8 cellular contexts compared by ENCODE assay signal in genomic region chr19:3284759-3285646, GRCh38.
A peak's percentile ranks its signal among the peaks of the same experiment; 100 is the strongest.
DNase-seq lines count a peak whose midpoint lies in the region; ATAC-seq lines count a peak whose summit lies in the region.

No MANE protein-coding gene starts in this region.

- H3K4me3 Mint-ChIP-seq in activated naive CD8-positive, alpha-beta T cell = peak overlapping the region; percentile 66

- no peaks in the 10 kb centered on the region for H3K9me3 Mint-ChIP-seq in activated naive CD8-positive, alpha-beta T cell (ENCODE audit: low read depth)

- H3K27me3 Mint-ChIP-seq in activated naive CD8-positive, alpha-beta T cell = peaks cover 2% of the 10 kb centered on the region

- ATAC-seq in GM19324 (IDR thresholded peaks at IDR 0.05; ENCODE audit: low FRiP score, unreplicated experiment) = no peak

- peak; percentile 35 for DNase-seq in AG08395 (ENCODE audit: low spot score)
- DNase-seq in HT1080 (ENCODE audit: low read depth) = peak; percentile 20
- peak; percentile 53 to 72 (median 69) for DNase-seq in T-helper 1 cell
- peak; percentile 41 for DNase-seq in iPS DF 4.7 (ENCODE audit: extremely low read depth, low spot score)
- peak; percentile 87 for DNase-seq in stimulated activated CD4-positive, alpha-beta T cell treated with anti-CD3 and anti-CD28 coated beads, Interleukin-15, amount 100 ng/mL, for 24 hours
- no peak for DNase-seq in cerebellum (ENCODE audit: low spot score)

- H3K4me1 Mint-ChIP-seq in activated naive CD8-positive, alpha-beta T cell (ENCODE audit: low read depth) = peaks cover 10% of the 10 kb centered on the region

- H3K36me3 Mint-ChIP-seq in activated naive CD8-positive, alpha-beta T cell = no peaks in the 10 kb centered on the region

- no peak overlapping the region for H3K27ac Mint-ChIP-seq in activated naive CD8-positive, alpha-beta T cell
